Comparison of ENCODE assay signal across 33 cellular contexts in the genomic region with DNA sequence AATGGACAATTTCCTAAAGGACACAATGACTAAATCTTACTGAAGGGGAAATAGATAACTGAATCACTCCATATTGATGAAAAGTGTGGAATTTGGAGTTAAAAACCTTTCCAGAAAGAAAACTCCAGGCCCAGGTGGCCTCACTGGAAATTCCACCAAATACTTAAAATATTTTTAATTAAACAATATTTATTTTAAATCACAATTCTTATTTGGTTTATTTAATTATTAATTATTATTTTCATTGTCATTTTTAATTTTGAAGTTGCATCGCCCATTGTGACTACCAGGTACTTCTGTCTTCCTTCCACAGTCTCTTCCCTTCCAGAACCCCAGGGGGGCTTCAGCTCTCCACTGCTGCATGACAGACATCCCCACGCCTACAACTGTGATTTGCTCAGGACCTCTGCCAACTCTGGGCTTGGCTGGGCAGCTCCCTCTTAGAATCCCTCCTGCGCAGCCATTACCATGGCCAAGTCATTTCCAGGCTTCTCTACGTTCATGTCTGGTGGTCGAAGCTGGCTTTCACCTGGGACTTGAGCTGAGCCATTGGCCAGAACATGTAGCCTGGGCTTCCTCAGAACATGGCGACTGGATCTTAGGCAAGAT.
"Had no signal": no experiment of that assay in that cellular context is flagged by ENCODE, and none has a peak within 500 bp of the region (broad histone marks: within the 10 kb centered on the region; RNA-seq: fewer than 3 reads in every experiment).

No MANE protein-coding gene starts in this region.

- H3K4me1 ChIP-seq: breast epithelium had no signal

- H3K4me1 Mint-ChIP-seq: activated naive CD4-positive, alpha-beta T cell treated with anti-CD3 and anti-CD28 coated beads, Interleukin-2, amount 10 ng/mL, durations not matched to agents 7 days and 5 days; activated naive CD8-positive, alpha-beta T cell treated with anti-CD3 and anti-CD28 coated beads for 36 hours; T-cell had no signal

- H3K9me3 ChIP-seq: MG63 had no signal

- H3K27ac ChIP-seq: breast epithelium, SK-N-MC, VCaP had no signal

- H3K9me3 Mint-ChIP-seq: activated CD4-positive, alpha-beta memory T cell treated with anti-CD3 and anti-CD28 coated beads for 36 hours had no signal

- H3K27ac Mint-ChIP-seq: activated CD4-positive, alpha-beta memory T cell treated with anti-CD3 and anti-CD28 coated beads for 36 hours; activated naive CD4-positive, alpha-beta T cell treated with anti-CD3 and anti-CD28 coated beads, Interleukin-2, amount 10 ng/mL, durations not matched to agents 7 days and 5 days; activated naive CD8-positive, alpha-beta T cell treated with anti-CD3 and anti-CD28 coated beads for 36 hours; activated T-cell treated with anti-CD3 and anti-CD28 coated beads, Interleukin-2, amount 50 U/mL, for 72 hours; activated T-helper 2 cell treated with anti-CD3 and anti-CD28 coated beads, Interferon-gamma antibody, Interleukin-2, Interleukin-4, amounts not matched to agents 10 μg/mL and 5 μg/mL and 100 μg/mL, durations not matched to agents 14 hours and 24 hours and 36 hours; T-cell had no signal

- H3K36me3 Mint-ChIP-seq: activated naive CD8-positive, alpha-beta T cell treated with anti-CD3 and anti-CD28 coated beads for 36 hours; T-cell had no signal

- ATAC-seq: activated T-cell treated with anti-CD3 and anti-CD28 coated beads, Interleukin-2, amount 50 U/mL, for 72 hours; Panc1; Right ventricle myocardium inferior; T-cell had no signal

- H3K4me3 ChIP-seq: breast epithelium, MG63, SK-N-MC had no signal

- H3K4me3 Mint-ChIP-seq: activated CD4-positive, alpha-beta memory T cell treated with anti-CD3 and anti-CD28 coated beads for 36 hours; activated naive CD4-positive, alpha-beta T cell treated with anti-CD3 and anti-CD28 coated beads, Interleukin-2, amount 10 ng/mL, durations not matched to agents 7 days and 5 days; activated naive CD8-positive, alpha-beta T cell treated with anti-CD3 and anti-CD28 coated beads for 36 hours; activated T-cell treated with anti-CD3 and anti-CD28 coated beads, Interleukin-2, amount 50 U/mL, for 72 hours; T-cell had no signal

- DNase-seq: activated CD4-positive, alpha-beta memory T cell treated with anti-CD3 and anti-CD28 coated beads for 36 hours; activated CD4-positive, alpha-beta T cell treated with anti-CD3 and anti-CD28 coated beads for 48 hours; activated CD8-positive, alpha-beta memory T cell treated with anti-CD3 and anti-CD28 coated beads for 24 hours; activated gamma-delta T cell treated with Interleukin-2 at 50 U/mL for 16 hours; activated naive CD4-positive, alpha-beta T cell treated with anti-CD3 and anti-CD28 coated beads, Interleukin-2, amount 10 ng/mL, durations not matched to agents 7 days and 5 days; activated naive CD8-positive, alpha-beta T cell treated with anti-CD3 and anti-CD28 coated beads for 36 hours; activated T-cell treated with anti-CD3 and anti-CD28 coated beads for 4 hours; activated T-cell treated with anti-CD3 and anti-CD28 coated beads, Interleukin-2, amount 50 U/mL, for 72 hours; anterior cingulate cortex; caudate nucleus; MG63; MV-4-11; NCI-H1092 treated with DMSO at 0.1 percent for 48 hours; NCI-H1417 treated with DMSO at 0.1 percent for 48 hours; NCI-H1694; NCI-H2029; NCI-H2107; NCI-H2171 treated with DMSO at 0.1 percent for 48 hours; NCI-H226; NCI-H524 treated with DMSO at 0.1 percent for 48 hours; NCI-H774; NK-92 treated with Interleukin-12 subunit alpha and Interleukin-12 subunit beta, amount 100 ng/mL, for 24 hours; OCI-M1; RPMI8226; T-cell; T-helper 2 cell; T1000 had no signal

- H3K36me3 ChIP-seq: breast epithelium, MG63 had no signal

- H3K27me3 ChIP-seq: breast epithelium, MG63 had no signal
